1 cellular context compared by ENCODE assay signal in genomic region chr6:123788319-123788718, GRCh38.
TF ChIP-seq lines count a peak whose summit lies in the region.

No MANE protein-coding gene starts in this region.

TF ChIP-seq in GM23338, 12 proteins besides CTCF, POLR2A, EP300 and RAD21 (continued from another document):
- no peak for TF ChIP-seq NANOG (IDR thresholded peaks at IDR 0.05; ENCODE audit: borderline replicate concordance)
- TF ChIP-seq JUNB (IDR thresholded peaks at IDR 0.05; ENCODE audit: unreplicated experiment) = no peak
- no peak for TF ChIP-seq ZNF462 (CRISPR knock-in tag; IDR thresholded peaks at IDR 0.05)
- no peak for TF ChIP-seq EZH2phosphoT487 (IDR thresholded peaks at IDR 0.05; ENCODE audit: unreplicated experiment)
- TF ChIP-seq ETS1 (IDR thresholded peaks at IDR 0.05) = no peak
- TF ChIP-seq POLR2AphosphoS5 (IDR thresholded peaks at IDR 0.05; ENCODE audit: low read depth) = no peak
- TF ChIP-seq ZNF331 (CRISPR knock-in tag; IDR thresholded peaks at IDR 0.05; ENCODE audit: low read depth) = no peak
- TF ChIP-seq CREB1 (CRISPR knock-in tag; IDR thresholded peaks at IDR 0.05; ENCODE audit: low read depth) = no peak
- TF ChIP-seq REST (IDR thresholded peaks at IDR 0.05; ENCODE audit: unreplicated experiment) = no peak
- TF ChIP-seq EZH2 (IDR thresholded peaks at IDR 0.05; ENCODE audit: low read depth, unreplicated experiment) = no peak
- no peak for TF ChIP-seq ZNF114 (CRISPR knock-in tag; IDR thresholded peaks at IDR 0.05)
